In genomic region chr9:91483189-91483691, GRCh38 we compare ENCODE assay signal across 14 cellular contexts. TPM values are rescaled to one million over a fixed set of nuclear protein-coding genes. Genes with fewer than 3 reads are reported as not detected.
A peak's percentile ranks its signal among the peaks of the same experiment; 100 is the strongest.
DNase-seq lines count a peak whose midpoint lies in the region; ATAC-seq, FAIRE-seq and TF ChIP-seq lines count a peak whose summit lies in the region.
"Had no signal": no experiment of that assay in that cellular context is flagged by ENCODE, and none has a peak within 500 bp of the region (broad histone marks: within the 10 kb centered on the region; RNA-seq: fewer than 3 reads in every experiment).

No MANE protein-coding gene starts in this region.

- in situ Hi-C loops in HepG2 (cut with HindIII; ENCODE audit: extremely low pct_ligation_motif_present, low pct_unique_long_range_greater_than_20kb) = no loop called here

- DNase-seq in GM03348 (ENCODE audit: low spot score) (peak; percentile 81), dedifferentiated amniotic fluid mesenchymal stem cell (ENCODE audit: extremely low spot score) (peak; percentile 86), lower lobe of right lung (no peak), stomach (no peak), HepG2 (ENCODE audit: low spot score) (no peak)
- no peak for DNase-seq in stimulated activated CD4-positive, alpha-beta T cell treated with anti-CD3 and anti-CD28 coated beads, Interleukin-1b, Interleukin-23, amount 100 ng/mL, for 48 hours
- DNase-seq in activated naive CD4-positive, alpha-beta T cell treated with anti-CD3 and anti-CD28 coated beads, Interleukin-2, amount 50 U/mL, for 72 hours (ENCODE audit: low spot score in 2 of 2) = no peak
- DNase-seq: activated T-cell treated with anti-CD3 and anti-CD28 coated beads, Interleukin-2, amount 50 U/mL, for 24 hours; mucosa of descending colon; NCI-H187; NK-92 treated with Interleukin-12 subunit alpha and Interleukin-12 subunit beta, amount 100 ng/mL, for 24 hours had no signal

- H3K36me3 Mint-ChIP-seq in activated naive CD4-positive, alpha-beta T cell treated with anti-CD3 and anti-CD28 coated beads, Interleukin-2, amount 50 U/mL, for 72 hours = no peaks in the 10 kb centered on the region
- H3K36me3 Mint-ChIP-seq: brain had no signal

- no peak for TF ChIP-seq CTCF in lower lobe of right lung (IDR thresholded peaks at IDR 0.05)
- TF ChIP-seq CTCF in stomach (IDR thresholded peaks at IDR 0.05) = no peak
- no peak for TF ChIP-seq CTCF in HepG2 (CRISPR knock-in tag; IDR thresholded peaks at IDR 0.05)

- no peak for FAIRE-seq in HepG2 (lab: Jason Lieb, UNC)

- no peak overlapping the region for H3K9ac ChIP-seq in HepG2 (ENCODE audit: insufficient read depth, low read depth, low read length)
- H3K9ac ChIP-seq: BLaER1 treated with 17β-estradiol and CSF1 and Interleukin-3, amounts not matched to agents 10 nM and 100 nM had no signal

- H3K27ac Mint-ChIP-seq in activated naive CD4-positive, alpha-beta T cell treated with anti-CD3 and anti-CD28 coated beads, Interleukin-2, amount 50 U/mL, for 72 hours = no peak overlapping the region
- H3K27ac Mint-ChIP-seq: activated T-cell treated with anti-CD3 and anti-CD28 coated beads, Interleukin-2, amount 50 U/mL, for 24 hours had no signal

- H4K20me1 ChIP-seq in HepG2 (ENCODE audit: insufficient read depth, low read length) = no peaks in the 10 kb centered on the region
- H4K20me1 ChIP-seq: BLaER1 treated with 17β-estradiol and CSF1 and Interleukin-3, amounts not matched to agents 10 nM and 100 nM had no signal

- POLR2A ChIA-PET in HepG2 (lab: Yijun Ruan, JAX) = no interaction called here

- H3K27me3 ChIP-seq in lower lobe of right lung (ENCODE audit: low read depth) (peaks cover 4% of the 10 kb centered on the region), stomach (no peaks in the 10 kb centered on the region), HepG2 (ENCODE audit: control insufficient read depth in 1 of 2, insufficient read depth in 2 of 2, low read length in 2 of 2) (peaks cover 0 to 32% of the 10 kb centered on the region in 2 experiments; a peak in 2 of 5 replicates)
- H3K27me3 ChIP-seq: BLaER1 treated with 17β-estradiol and CSF1 and Interleukin-3, amounts not matched to agents 10 nM and 100 nM had no signal

- CTCF ChIA-PET in HepG2 (lab: Yijun Ruan, JAX; ENCODE audit: low intra/inter-chr PET ratio, low total read pairs) = no interaction called here

- H3K4me1 ChIP-seq in lower lobe of right lung (no peaks in the 10 kb centered on the region), stomach (no peaks in the 10 kb centered on the region), HepG2 (ENCODE audit: insufficient read depth, low read length) (no peaks in the 10 kb centered on the region)

- H3K36me3 ChIP-seq in lower lobe of right lung (no peaks in the 10 kb centered on the region), stomach (no peaks in the 10 kb centered on the region), HepG2 (replicated peaks in 1 of 2; ENCODE audit: control insufficient read depth in 1 of 2, insufficient read depth in 2 of 2, low read length in 2 of 2) (no peaks in the 10 kb centered on the region)
- H3K36me3 ChIP-seq: BLaER1 treated with 17β-estradiol and CSF1 and Interleukin-3, amounts not matched to agents 10 nM and 100 nM had no signal

- intact Hi-C loops in lower lobe of right lung (cut with DNase I) = no loop called here
- intact Hi-C loops in stomach (cut with DNase I; ENCODE audit: low total_unique reads) = no loop called here
- intact Hi-C loops in HepG2 (cut with micrococcal nuclease; ENCODE audit: unreplicated experiment) = no loop called here

- H3K9me3 Mint-ChIP-seq in activated naive CD4-positive, alpha-beta T cell treated with anti-CD3 and anti-CD28 coated beads, Interleukin-2, amount 50 U/mL, for 72 hours = no peaks in the 10 kb centered on the region
- H3K9me3 Mint-ChIP-seq: activated T-cell treated with anti-CD3 and anti-CD28 coated beads, Interleukin-2, amount 50 U/mL, for 24 hours had no signal

- H3K79me2 ChIP-seq in HepG2 (ENCODE audit: insufficient read depth, low read length) = no peaks in the 10 kb centered on the region

- H3K27ac ChIP-seq in lower lobe of right lung = no peak overlapping the region
- peak overlapping the region in 4 of 5 donors; percentile 42 to 70 (median 65) for H3K27ac ChIP-seq in stomach
- no peak overlapping the region for H3K27ac ChIP-seq in HepG2 (ENCODE audit: extremely low read length, insufficient read depth, low read length)
- H3K27ac ChIP-seq: BLaER1 treated with 17β-estradiol and CSF1 and Interleukin-3, amounts not matched to agents 10 nM and 100 nM had no signal

- peak; percentile 49 for TF ChIP-seq EP300 in stomach (IDR thresholded peaks at IDR 0.05)
- TF ChIP-seq EP300 in HepG2 (IDR thresholded peaks at IDR 0.05; ENCODE audit: low read depth in 2 of 2, low read length in 2 of 2) = no peak
- no peak for TF ChIP-seq EP300 in HepG2 (CRISPR knock-in tag; IDR thresholded peaks at IDR 0.05; ENCODE audit: borderline replicate concordance)

- ATAC-seq in lower lobe of right lung (peak; percentile 60 to 69), HepG2 (no peak), HG02623 (IDR thresholded peaks at IDR 0.05; ENCODE audit: unreplicated experiment) (no peak)
- ATAC-seq in activated naive CD4-positive, alpha-beta T cell treated with anti-CD3 and anti-CD28 coated beads, Interleukin-2, amount 50 U/mL, for 72 hours = no peak
- ATAC-seq: mucosa of descending colon had no signal

- H3K4me2 ChIP-seq in HepG2 (ENCODE audit: low read depth, low read length) = no peak overlapping the region
- H3K4me2 ChIP-seq: BLaER1 treated with 17β-estradiol and CSF1 and Interleukin-3, amounts not matched to agents 10 nM and 100 nM had no signal

- BruUV-seq in HepG2 (replicated peaks; lab: Mats Ljungman, UMichigan) = no TSS peak

- H2AFZ ChIP-seq in HepG2 (ENCODE audit: low read length) = no peak overlapping the region

- TF ChIP-seq POLR2A in stomach (IDR thresholded peaks at IDR 0.05) (no peak), HepG2 (IDR thresholded peaks at IDR 0.05; ENCODE audit: insufficient read depth in 1 of 2, low read depth in 2 of 2, low read length in 2 of 2) (no peak)

- no peak for TF ChIP-seq RAD21 in HepG2 (CRISPR knock-in tag; IDR thresholded peaks at IDR 0.05)

- no peak overlapping the region for H3K4me3 ChIP-seq in lower lobe of right lung
- no peak overlapping the region for H3K4me3 ChIP-seq in stomach
- H3K4me3 ChIP-seq in HepG2 (replicated peaks in 1 of 3; ENCODE audit: insufficient read depth in 1 of 3, low read depth in 2 of 3, low read length in 3 of 3) = no peak overlapping the region
- H3K4me3 ChIP-seq: BLaER1 treated with 17β-estradiol and CSF1 and Interleukin-3, amounts not matched to agents 10 nM and 100 nM; mucosa of descending colon had no signal

- 47 to 55% (median 51%) methylated on average over 5 of the region's 5 CpGs for WGBS in stomach, 5 donors
- WGBS in HepG2 (ENCODE audit: low lambda C conversion rate) = 7% methylated on average over 4 of the region's 5 CpGs

- no peaks in the 10 kb centered on the region for H3K9me3 ChIP-seq in lower lobe of right lung
- H3K9me3 ChIP-seq in stomach = no peaks in the 10 kb centered on the region
- H3K9me3 ChIP-seq in HepG2 (ENCODE audit: low read length) = no peaks in the 10 kb centered on the region
- H3K9me3 ChIP-seq: mucosa of descending colon had no signal

TF ChIP-seq in HepG2, 621 proteins besides CTCF, POLR2A, EP300 and RAD21:
- TF ChIP-seq HCFC1 (IDR thresholded peaks at IDR 0.05; ENCODE audit: low read depth, low read length) (no peak), ELF3 (CRISPR knock-in tag; IDR thresholded peaks at IDR 0.05) (no peak), ZNF232 (CRISPR knock-in tag; IDR thresholded peaks at IDR 0.05; ENCODE audit: borderline replicate concordance) (no peak), THAP11 (CRISPR knock-in tag; IDR thresholded peaks at IDR 0.05) (no peak)
TF ChIP-seq in HepG2: peak in this region for 0.

RNA-seq across cellular contexts. Expression of gene NFIL3, which starts 59.6 kb away (rescaled TPM):
- total RNA-seq in lower lobe of right lung = 25.7 TPM
- 10 to 100 TPM in 3 of 5 donors, 1 to 10 TPM in 1, not detected in 1; 8.0 to 39.7 (median 17.5) TPM for total RNA-seq in stomach
- 10 to 100 TPM; 21.2 to 21.9 (median 21.7) TPM for polyA plus RNA-seq in stomach
- total RNA-seq in HepG2 (2016; rRNA removed; fragmentation: Illumina TruSeq; extraction: Trizol) = 46.6 and 64.2 TPM in 2 replicates
- 18.6 and 18.8 TPM in 2 replicates for total RNA-seq in HepG2 (2016; cell fraction: cytosol; rRNA removed; fragmentation: Illumina TruSeq; extraction: Trizol; ENCODE audit: low read depth)
- total RNA-seq in HepG2 (2016; cell fraction: insoluble cytoplasmic fraction; rRNA removed; fragmentation: Illumina TruSeq; extraction: Trizol) = 47.3 and 58.6 TPM in 2 replicates
- total RNA-seq in HepG2 (2016; cell fraction: membrane; rRNA removed; fragmentation: Illumina TruSeq; extraction: Trizol) = 51.6 and 55.2 TPM in 2 replicates
- 40.8 and 41.0 TPM in 2 replicates for total RNA-seq in HepG2 (2016; cell fraction: nucleus; rRNA removed; fragmentation: Illumina TruSeq; extraction: Trizol)
- polyA plus RNA-seq in HepG2 (2011; rRNA removed) = 53.3 and 54.2 TPM in 2 replicates
- 29.8 and 53.6 TPM in 2 replicates for polyA plus RNA-seq in HepG2 (2011; cell fraction: cytosol; rRNA removed)
- 29.7 and 44.8 TPM in 2 replicates for polyA plus RNA-seq in HepG2 (2011; cell fraction: nucleus; rRNA removed)
- polyA plus RNA-seq in HepG2 (2012) = 130 and 149 TPM in 2 replicates
- 17.0 and 17.2 TPM in 2 replicates for polyA plus RNA-seq in HepG2 (2016; cell fraction: cytosol; fragmentation: Illumina TruSeq; extraction: Trizol; ENCODE audit: low read depth)
- 63.4 and 71.3 TPM in 2 replicates for polyA plus RNA-seq in HepG2 (2016; cell fraction: insoluble cytoplasmic fraction; fragmentation: Illumina TruSeq; extraction: Trizol; ENCODE audit: low read depth)
- polyA plus RNA-seq in HepG2 (2016; cell fraction: membrane; fragmentation: Illumina TruSeq; extraction: Trizol; ENCODE audit: low read depth) = 31.4 and 33.0 TPM in 2 replicates
- 62.8 and 69.5 TPM in 2 replicates for polyA plus RNA-seq in HepG2 (2016; cell fraction: nucleus; fragmentation: Illumina TruSeq; extraction: Trizol; ENCODE audit: insufficient read depth, low read depth)
- 5.0 and 22.1 TPM in 2 replicates for polyA minus RNA-seq in HepG2 (2011; rRNA and poly(A)+ RNA removed; ENCODE audit: low replicate concordance)
- 62.9 and 76.1 TPM in 2 replicates for polyA minus RNA-seq in HepG2 (2011; cell fraction: cytosol; rRNA and poly(A)+ RNA removed)
- 40.8 and 68.5 TPM in 2 replicates for polyA minus RNA-seq in HepG2 (2011; cell fraction: nucleus; rRNA and poly(A)+ RNA removed)
- total RNA-seq in activated naive CD4-positive, alpha-beta T cell treated with anti-CD3 and anti-CD28 coated beads, Interleukin-2, amount 50 U/mL, for 72 hours = 100 to 1,000 TPM in 1 of 2 donors, 10 to 100 TPM in 1; 48.8 to 120 TPM

Comparison
In these comparisons a context has a peak if more than half of its experiments do, and no peak if none do; other contexts are left out.
1. DNase-seq: peak in GM03348 (single experiment) and dedifferentiated amniotic fluid mesenchymal stem cell (single experiment); none in lower lobe of right lung (single experiment), stomach (single experiment), HepG2 (single experiment), stimulated activated CD4-positive, alpha-beta T cell treated with anti-CD3 and anti-CD28 coated beads, Interleukin-1b, Interleukin-23, amount 100 ng/mL, for 48 hours (single experiment) and activated naive CD4-positive, alpha-beta T cell treated with anti-CD3 and anti-CD28 coated beads, Interleukin-2, amount 50 U/mL, for 72 hours (0 of 2).
2. ATAC-seq: peak in lower lobe of right lung (2 of 2); none in HepG2 (single experiment), HG02623 (single experiment) and activated naive CD4-positive, alpha-beta T cell treated with anti-CD3 and anti-CD28 coated beads, Interleukin-2, amount 50 U/mL, for 72 hours (0 of 2).
3. H3K27ac ChIP-seq: peak in stomach (4 of 5); none in lower lobe of right lung (single experiment) and HepG2 (single experiment).